ENCODE assay signal across 8 cellular contexts in genomic region chr10:59181668-59182067, GRCh38. TPM values are rescaled to one million over a fixed set of nuclear protein-coding genes. Genes with fewer than 3 reads are reported as not detected.
DNase-seq lines count a peak whose midpoint lies in the region; TF ChIP-seq lines count a peak whose summit lies in the region.

No MANE protein-coding gene starts in this region.

- no peaks in the 10 kb centered on the region for H3K36me3 ChIP-seq in GM23248 (ENCODE audit: low read depth)
- H3K36me3 ChIP-seq in effector memory CD4-positive, alpha-beta T cell (ENCODE audit: control insufficient read depth, insufficient read depth, low read length) = no peaks in the 10 kb centered on the region

- no peaks in the 10 kb centered on the region for H3K9me2 ChIP-seq in GM23248 (ENCODE audit: insufficient read depth)

- TF ChIP-seq CTCF in astrocyte of the spinal cord (IDR thresholded peaks at IDR 0.05; ENCODE audit: low read depth, low read length) = peak; percentile 52

- H3K9ac ChIP-seq in GM23248 = no peak overlapping the region

- H3K4me1 ChIP-seq in GM23248 (ENCODE audit: insufficient read depth) = no peaks in the 10 kb centered on the region
- no peaks in the 10 kb centered on the region for H3K4me1 ChIP-seq in effector memory CD4-positive, alpha-beta T cell (ENCODE audit: control insufficient read depth, insufficient read depth, low read length, poor library complexity, severe bottlenecking)

- in situ Hi-C loops in GM23248 (cut with MboI) = loop anchor here (25.0 kb wide), 1 partner anchor 669 kb away; the partner anchor contains the start of gene BICC1
- in situ Hi-C loops in astrocyte of the spinal cord (cut with HindIII; ENCODE audit: low sequenced_read_pairs) = no loop called here

- no peak overlapping the region for H3K27ac ChIP-seq in GM23248
- no peak overlapping the region for H3K27ac ChIP-seq in effector memory CD4-positive, alpha-beta T cell (ENCODE audit: insufficient read depth, low read length, poor library complexity, severe bottlenecking)

- H3K27me3 ChIP-seq in GM23248 (replicated peaks; ENCODE audit: insufficient read depth) = no peaks in the 10 kb centered on the region; the same call in 1 of the 2 replicates
- H3K27me3 ChIP-seq in effector memory CD4-positive, alpha-beta T cell (replicated peaks; ENCODE audit: control insufficient read depth, insufficient read depth, low read length, poor library complexity, severe bottlenecking) = no peaks in the 10 kb centered on the region

- 4 to 12% methylated on average over 2 of the region's 2 CpGs for WGBS in GM23248 (ENCODE audit: low coverage in 1 of 2, low lambda C conversion rate in 2 of 2, missing lambda C conversion rate in 2 of 2), 2 experiments

- DNase-seq in DMS 273 (lab: John Stamatoyannopoulos, UW; ENCODE audit: unreplicated experiment) = peak; percentile 64
- DNase-seq in GM23248 = peak; percentile 67
- DNase-seq in NCI-H1694 treated with DMSO at 0.1 percent for 48 hours (lab: John Stamatoyannopoulos, UW) = peak; percentile 76
- DNase-seq in astrocyte of the spinal cord (ENCODE audit: low read depth, low spot score) = peak; percentile 61
- DNase-seq in kidney tubule cell (ENCODE audit: low spot score) = peak; percentile 76
- no peak for DNase-seq in effector memory CD4-positive, alpha-beta T cell
- DNase-seq in NCI-H187 (lab: John Stamatoyannopoulos, UW) = no peak
- no peak for DNase-seq in activated naive CD4-positive, alpha-beta T cell treated with anti-CD3 and anti-CD28 coated beads, Interleukin-2, amount 50 U/mL, for 16 hours

- no peaks in the 10 kb centered on the region for H3K79me2 ChIP-seq in GM23248 (ENCODE audit: insufficient read depth)

- no peak overlapping the region for H3K4me2 ChIP-seq in GM23248 (ENCODE audit: unreplicated experiment)

- H3F3A ChIP-seq in GM23248 (ENCODE audit: insufficient read depth) = no peaks in the 10 kb centered on the region

- H3K4me3 ChIP-seq in GM23248 (no peak overlapping the region), astrocyte of the spinal cord (ENCODE audit: low read depth, low read length) (no peak overlapping the region)
- H3K4me3 ChIP-seq in effector memory CD4-positive, alpha-beta T cell (ENCODE audit: insufficient read depth, low read depth, low read length, poor library complexity, severe bottlenecking) = no peak overlapping the region

- H3K9me3 ChIP-seq in GM23248 (ENCODE audit: low read depth) = no peaks in the 10 kb centered on the region
- no peaks in the 10 kb centered on the region for H3K9me3 ChIP-seq in effector memory CD4-positive, alpha-beta T cell (ENCODE audit: control insufficient read depth, low read length)

- no peak overlapping the region for H2AFZ ChIP-seq in GM23248

- no peaks in the 10 kb centered on the region for H4K20me1 ChIP-seq in GM23248 (ENCODE audit: insufficient read depth)

RNA-seq across cellular contexts. Expression of gene PHYHIPL, which starts 5.2 kb away (rescaled TPM):
- total RNA-seq in GM23248 (2014; rRNA removed; shearing (Covaris generic)) = not detected in 2 replicates
- not detected in 2 replicates for polyA plus RNA-seq in GM23248 (2016; fragmentation: Nextera tagmentation; extraction: Ambion mirVana)

Comparison
In these comparisons a context has a peak if more than half of its experiments do, and no peak if none do; other contexts are left out.
1. DNase-seq: peak in DMS 273 (single experiment), GM23248 (single experiment), NCI-H1694 treated with DMSO at 0.1 percent for 48 hours (single experiment), astrocyte of the spinal cord (single experiment) and kidney tubule cell (single experiment); none in effector memory CD4-positive, alpha-beta T cell (0 of 3), NCI-H187 (0 of 2) and activated naive CD4-positive, alpha-beta T cell treated with anti-CD3 and anti-CD28 coated beads, Interleukin-2, amount 50 U/mL, for 16 hours (single experiment).